In genomic region chr6:35686441-35686840, GRCh38 we compare ENCODE assay signal across 11 cellular contexts. TPM values are rescaled to one million over a fixed set of nuclear protein-coding genes. Genes with fewer than 3 reads are reported as not detected.
DNase-seq lines count a peak whose midpoint lies in the region; ATAC-seq and TF ChIP-seq lines count a peak whose summit lies in the region.
"Had no signal": no experiment of that assay in that cellular context is flagged by ENCODE, and none has a peak within 500 bp of the region (broad histone marks: within the 10 kb centered on the region; RNA-seq: fewer than 3 reads in every experiment).

No MANE protein-coding gene starts in this region.

- H3K4me3 ChIP-seq in GM06990 (replicated peaks; ENCODE audit: low read depth, low read length), result peak overlapping the region; percentile 77
- peak overlapping the region; percentile 98 to 99 (median 99) for H3K4me3 ChIP-seq in Peyer's patch
- peak overlapping the region; percentile 95 for H3K4me3 ChIP-seq in epithelial cell of esophagus (ENCODE audit: low read length)
- H3K4me3 ChIP-seq in sigmoid colon, result peak overlapping the region; percentile 75 to 100 (median 90)

- no peaks in the 10 kb centered on the region for H3K27me3 ChIP-seq in GM06990 (replicated peaks; ENCODE audit: control insufficient read depth, insufficient read depth, low read length)
- H3K27me3 ChIP-seq in Peyer's patch, result no peaks in the 10 kb centered on the region
- H3K27me3 ChIP-seq in sigmoid colon, result no peaks in the 10 kb centered on the region

- WGBS in sigmoid colon, 2 donors, result 23 to 47% methylated on average over 2 of the region's 2 CpGs

- H3K27ac ChIP-seq in Peyer's patch (peak overlapping the region; percentile 98 to 100 (median 100)), sigmoid colon (peak overlapping the region; percentile 97 to 100 (median 98))

- intact Hi-C loops in sigmoid colon (cut with DNase I), result loop anchor here (5.0 kb wide), 3 partner anchors 84 to 164 kb away; no protein-coding TSS in a partner anchor

- peaks cover 0 to 13% (median 6%) of the 10 kb centered on the region in 4 donors for H3K4me1 ChIP-seq in Peyer's patch
- peaks cover 0 to 59% (median 44%) of the 10 kb centered on the region in 4 donors for H3K4me1 ChIP-seq in sigmoid colon

- H3K36me3 ChIP-seq in GM06990 (ENCODE audit: control insufficient read depth, insufficient read depth, low read length) (no peaks in the 10 kb centered on the region; the same call in none of the 2 replicates), Peyer's patch (peaks cover 0 to 26% (median 0%) of the 10 kb centered on the region in 3 donors), sigmoid colon (peaks cover 0 to 31% (median 5%) of the 10 kb centered on the region in 4 donors)

- TF ChIP-seq CTCF in GM06990 (IDR thresholded peaks at IDR 0.05; ENCODE audit: insufficient read depth, low read length, poor library complexity, severe bottlenecking) (no peak), Peyer's patch (IDR thresholded peaks at IDR 0.05) (no peak), epithelial cell of esophagus (IDR thresholded peaks at IDR 0.05; ENCODE audit: insufficient read depth, low read depth, low read length, missing control alignments) (no peak), sigmoid colon (IDR thresholded peaks at IDR 0.05) (no peak)

- DNase-seq in GM06990 (ENCODE audit: extremely low read depth, insufficient read length) (no peak), Peyer's patch (no peak), epithelial cell of esophagus (ENCODE audit: low read depth) (no peak), sigmoid colon (no peak), NCI-H526 (lab: John Stamatoyannopoulos, UW) (no peak)
- no peak for DNase-seq in effector CD8-positive, alpha-beta T cell (lab: John Stamatoyannopoulos, UW)
- DNase-seq: GF-D8, substantia nigra had no signal

- no peak for TF ChIP-seq EP300 in sigmoid colon (IDR thresholded peaks at IDR 0.05)

- TF ChIP-seq POLR2A in Peyer's patch (IDR thresholded peaks at IDR 0.05) (peak in 1 of 2 donors; percentile 29), sigmoid colon (IDR thresholded peaks at IDR 0.05) (no peak)

- H3K9me3 ChIP-seq in Peyer's patch (no peaks in the 10 kb centered on the region), sigmoid colon (no peaks in the 10 kb centered on the region)

- ATAC-seq in HG02571 (IDR thresholded peaks at IDR 0.05; ENCODE audit: unreplicated experiment) (no peak), HG03108 (IDR thresholded peaks at IDR 0.05; ENCODE audit: unreplicated experiment) (no peak)

RNA-seq across cellular contexts. Expression of gene FKBP5, which starts 2.3 kb away (rescaled TPM):
- total RNA-seq in Peyer's patch (100 to 1,000 TPM; 247 to 296 (median 275) TPM), sigmoid colon (100 to 1,000 TPM; 200 to 326 (median 258) TPM)
- 100 to 1,000 TPM in 1 of 3 donors, 10 to 100 TPM in 2; 52.9 to 165 (median 93.9) TPM for polyA plus RNA-seq in sigmoid colon

RNA-seq across cellular contexts. Expression of gene ARMC12, which starts 50.4 kb away (rescaled TPM):
- total RNA-seq in Peyer's patch, result 1 to 10 TPM in 2 of 4 donors, not detected in 2; 1.3 to 2.7 TPM
- total RNA-seq in sigmoid colon, result 1 to 10 TPM in 2 of 4 donors, under 1 TPM in 1, not detected in 1; 0.49 to 5.0 (median 1.1) TPM
- polyA plus RNA-seq in sigmoid colon, result under 1 TPM in 1 of 3 donors, not detected in 2; 0.66 TPM
- total RNA-seq: glomerular endothelial cell had no signal
